In the genomic region with DNA sequence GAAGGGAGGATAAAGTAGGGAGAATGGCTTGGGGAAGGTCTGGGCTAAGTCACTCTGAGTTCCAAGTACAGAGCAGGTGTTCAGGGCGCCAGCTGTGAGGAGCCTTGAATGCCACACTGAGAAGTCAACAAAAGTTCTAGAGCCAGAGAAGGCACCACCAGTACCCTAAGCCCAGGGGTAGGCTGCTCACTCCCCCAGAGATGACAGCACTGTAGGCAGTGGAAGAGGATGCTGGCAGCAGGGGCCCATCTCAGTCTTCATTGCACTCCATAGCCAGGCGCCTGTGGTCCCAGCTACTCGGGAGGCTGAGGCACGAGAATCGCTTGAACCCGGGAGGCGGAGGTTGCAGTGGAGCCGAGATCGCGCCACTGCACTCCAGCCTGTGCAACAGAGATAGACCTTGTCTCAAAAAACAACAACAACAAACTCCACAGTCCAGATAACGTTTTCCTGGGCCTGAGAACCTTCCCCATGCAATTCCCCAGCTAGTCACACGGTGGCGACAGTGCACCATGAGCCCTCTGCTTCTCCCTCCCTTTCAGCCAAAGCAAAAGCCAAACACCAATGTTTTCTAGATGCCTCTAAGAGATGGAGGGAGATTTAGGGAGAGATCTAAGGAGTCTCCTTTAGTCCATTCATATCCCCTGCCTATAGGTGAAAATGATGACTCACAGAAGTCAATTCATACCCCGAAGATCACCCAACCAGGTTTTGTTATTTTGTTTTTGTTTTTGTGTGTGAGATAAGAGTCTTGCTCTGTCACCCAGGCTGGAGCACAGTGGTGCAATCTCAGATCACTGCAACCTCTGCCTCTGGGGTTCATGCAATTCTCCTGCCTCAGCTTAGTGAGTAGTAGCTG, we compare ENCODE assay signal across 8 cellular contexts. TPM values are rescaled to one million over a fixed set of nuclear protein-coding genes. Genes with fewer than 3 reads are reported as not detected.
DNase-seq lines count a peak whose midpoint lies in the region; ATAC-seq, FAIRE-seq and TF ChIP-seq lines count a peak whose summit lies in the region.

No MANE protein-coding gene starts in this region.

- H3K4me2 ChIP-seq in K562 (ENCODE audit: insufficient read depth, low read length) (peak overlapping the region; percentile 2; the same call in 1 of the 2 replicates), smooth muscle cell (no peak overlapping the region)

- H3K4me3 ChIP-seq in K562 (no peak overlapping the region), smooth muscle cell (no peak overlapping the region)

- H3K9me3 ChIP-seq in K562 (replicated peaks; ENCODE audit: control insufficient read depth, insufficient read depth, low read depth, low read length), result no peaks in the 10 kb centered on the region
- H3K9me3 ChIP-seq in smooth muscle cell (replicated peaks; ENCODE audit: low read depth), result no peaks in the 10 kb centered on the region

- in situ Hi-C loops in K562 (cut with MboI), result loop anchor here (5.0 to 25.0 kb wide), 3 partner anchors 341 to 1376 kb away; no protein-coding TSS in a partner anchor

- POLR2A ChIA-PET in K562 (lab: Yijun Ruan, JAX), result interaction anchor here (0.5 to 1.1 kb wide), 12 partner anchors 9 to 452 kb away, joined by 3 to 6 read pairs (median 3); a partner anchor contains a TSS

- DNase-seq in AML-193 (lab: John Stamatoyannopoulos, UW) (peak; percentile 50 to 66), NCI-H146 treated with DMSO at 0.1 percent for 48 hours (lab: John Stamatoyannopoulos, UW; ENCODE audit: unreplicated experiment) (peak; percentile 17), K562 (ENCODE audit: extremely low read depth in 1 of 4, low spot score in 3 of 4) (peak; percentile 79 to 89 (median 84)), hippocampal formation (lab: John Stamatoyannopoulos, UW) (peak; percentile 56 to 81), smooth muscle cell (lab: John Stamatoyannopoulos, UW; ENCODE audit: unreplicated experiment) (peak; percentile 43)

- H4K20me1 ChIP-seq in K562 (replicated peaks; ENCODE audit: control insufficient read depth, insufficient read depth, low read length) (peaks cover 15% of the 10 kb centered on the region), smooth muscle cell (ENCODE audit: low read depth) (no peaks in the 10 kb centered on the region)

- BruUV-seq in K562 (replicated peaks; lab: Mats Ljungman, UMichigan), result no TSS peak

- no peaks in the 10 kb centered on the region for H3K79me2 ChIP-seq in K562 (ENCODE audit: control insufficient read depth, insufficient read depth, low read length)
- no peaks in the 10 kb centered on the region for H3K79me2 ChIP-seq in smooth muscle cell (ENCODE audit: low read depth)

- peak; percentile 95 to 96 for TF ChIP-seq RAD21 in K562 (CRISPR knock-in tag; conservative IDR thresholded peaks at IDR 0.05 in 1 of 2, IDR thresholded peaks at IDR 0.05 in 1 of 2)

- H2AFZ ChIP-seq in K562 (ENCODE audit: low read depth, low read length), result no peak overlapping the region
- H2AFZ ChIP-seq in smooth muscle cell (ENCODE audit: low read depth), result no peak overlapping the region

- H3K4me1 ChIP-seq in K562 (replicated peaks in 1 of 2; ENCODE audit: control insufficient read depth in 2 of 2, insufficient read depth in 2 of 2, low read length in 2 of 2) (peaks cover 15 to 29% of the 10 kb centered on the region in 2 experiments; a peak in 4 of 5 replicates), smooth muscle cell (ENCODE audit: low read depth) (no peaks in the 10 kb centered on the region)

- TF ChIP-seq CTCF in K562 (IDR thresholded peaks at IDR 0.05 in 2 of 3, conservative IDR thresholded peaks at IDR 0.05 in 1 of 3; ENCODE audit: insufficient read depth in 2 of 3, low read depth in 1 of 3, low read length in 3 of 3) (peak; percentile 94 to 99 (median 98)), smooth muscle cell (IDR thresholded peaks at IDR 0.05; ENCODE audit: borderline replicate concordance, insufficient read depth, poor library complexity, severe bottlenecking) (peak; percentile 98)

- FAIRE-seq in TTC549 (lab: Jason Lieb, UNC) (peak; percentile 61), K562 (lab: Jason Lieb, UNC) (peak; percentile 95)

- TF ChIP-seq EP300 in K562 (IDR thresholded peaks at IDR 0.05; ENCODE audit: low read length), result peak; percentile 41; the same call in 1 of the 2 replicates

- peak overlapping the region in 1 of 2 experiments; percentile 21; a peak in 1 of 4 replicates for H3K9ac ChIP-seq in K562 (ENCODE audit: insufficient read depth in 1 of 2, low read depth in 2 of 2, low read length in 2 of 2)
- H3K9ac ChIP-seq in smooth muscle cell (ENCODE audit: low read depth), result no peak overlapping the region

- WGBS in K562 (ENCODE audit: insufficient coverage, low coverage, missing lambda C conversion rate), result 7% methylated on average over 14 of the region's 14 CpGs
- 19% methylated on average over 14 of the region's 14 CpGs for WGBS in smooth muscle cell (ENCODE audit: low lambda C conversion rate)

- no peaks in the 10 kb centered on the region for H3K36me3 ChIP-seq in K562 (ENCODE audit: control insufficient read depth, insufficient read depth, low read length)
- no peaks in the 10 kb centered on the region for H3K36me3 ChIP-seq in smooth muscle cell (ENCODE audit: low read depth)

- TF ChIP-seq POLR2A in K562 (conservative IDR thresholded peaks at IDR 0.05) (no peak), GM18505 (IDR thresholded peaks at IDR 0.05; ENCODE audit: borderline replicate concordance, extremely low read depth, insufficient read depth, insufficient read length) (no peak)

- CTCF ChIA-PET in K562 (lab: Yijun Ruan, JAX; ENCODE audit: low intra/inter-chr PET ratio), result interaction anchor here (0.7 to 2.2 kb wide), 4 partner anchors 42 to 341 kb away, joined by 3 to 9 read pairs (median 4); no protein-coding TSS in a partner anchor

- no peaks in the 10 kb centered on the region for H3K9me1 ChIP-seq in K562 (ENCODE audit: control insufficient read depth, insufficient read depth, low read length)

- ATAC-seq in GM19351 (IDR thresholded peaks at IDR 0.05; ENCODE audit: unreplicated experiment) (peak; percentile 58), K562 (peak; percentile 71), GM18505 (IDR thresholded peaks at IDR 0.05; ENCODE audit: unreplicated experiment) (no peak)

- H3K27me3 ChIP-seq in K562 (ENCODE audit: control insufficient read depth in 2 of 2, insufficient read depth in 2 of 2, low read length in 2 of 2), result no peaks in the 10 kb centered on the region
- H3K27me3 ChIP-seq in smooth muscle cell (ENCODE audit: low read depth), result no peaks in the 10 kb centered on the region

- H3F3A ChIP-seq in smooth muscle cell (ENCODE audit: low read depth), result no peaks in the 10 kb centered on the region

- H3K27ac ChIP-seq in K562 (ENCODE audit: extremely low read depth, low read depth, low read length), result no peak overlapping the region
- no peak overlapping the region for H3K27ac ChIP-seq in smooth muscle cell (ENCODE audit: low read depth)

- intact Hi-C loops in K562 (cut with micrococcal nuclease), result loop anchor here (1.0 to 10.0 kb wide), 6 partner anchors 187 to 341 kb away; a partner anchor contains a TSS

TF ChIP-seq in K562, 482 proteins besides CTCF, POLR2A, EP300 and RAD21 (continues in another document):
- 0 out of 2 replicates have a peak, but pooled peaks have one; percentile 23 for TF ChIP-seq MIER1 (IDR thresholded peaks at IDR 0.05; ENCODE audit: low read depth)
- no peak for TF ChIP-seq EZH2 (IDR thresholded peaks at IDR 0.05; ENCODE audit: borderline replicate concordance, low read depth, low read length)

RNA-seq across cellular contexts. Expression of a gene that starts 19.8 kb away (rescaled TPM):
- total RNA-seq in K562 (2011; cell fraction: chromatin; rRNA removed; ENCODE audit: low replicate concordance), result 86.2 and 191 TPM in 2 replicates
- 42.7 and 55.9 TPM in 2 replicates for total RNA-seq in K562 (2011; cell fraction: nucleolus; rRNA removed)
- 72.0 and 78.1 TPM in 2 replicates for total RNA-seq in K562 (2011; cell fraction: nucleoplasm; rRNA removed)
- 27.7 and 29.5 TPM in 2 replicates for total RNA-seq in K562 (2014; rRNA removed)
- total RNA-seq in K562 (2014; rRNA removed; fragmentation: Illumina TruSeq; extraction: Trizol), result 36.7 and 45.4 TPM in 2 replicates
- 39.1 TPM in 2 replicates for total RNA-seq in K562 (2015; rRNA removed; fragmentation: Illumina TruSeq; extraction: Trizol)
- total RNA-seq in K562 (2021), result 51.0 and 54.3 TPM in 2 replicates
- 13.9 and 15.7 TPM in 2 replicates for polyA plus RNA-seq in K562 (2011; rRNA removed)
- polyA plus RNA-seq in K562 (2011; cell fraction: cytosol; rRNA removed), result 8.4 and 10.3 TPM in 2 replicates
- polyA plus RNA-seq in K562 (2011; cell fraction: nucleus; rRNA removed), result 19.7 and 21.4 TPM in 2 replicates
- polyA plus RNA-seq in K562 (2012), result 16.7 and 20.4 TPM in 2 replicates
- polyA plus RNA-seq in K562 (2014; fragmentation: Illumina TruSeq; extraction: Trizol), result 20.9 and 24.7 TPM in 2 replicates
- 1 to 10 TPM; 3.8 to 5.5 TPM for polyA plus RNA-seq in K562 (2014; fragmentation: Nextera tagmentation; extraction: Ambion mirVana)
- polyA plus RNA-seq in K562 (2014; rRNA removed), result 12.4 and 15.8 TPM in 2 replicates
- polyA minus RNA-seq in K562 (2011; rRNA and poly(A)+ RNA removed), result 50.9 and 58.5 TPM in 2 replicates
- 27.5 and 32.6 TPM in 2 replicates for polyA minus RNA-seq in K562 (2011; cell fraction: cytosol; rRNA and poly(A)+ RNA removed)
- 31.2 and 53.8 TPM in 2 replicates for polyA minus RNA-seq in K562 (2011; cell fraction: nucleus; rRNA and poly(A)+ RNA removed)
- total RNA-seq in smooth muscle cell, result 38.2 and 45.2 TPM in 2 replicates
- polyA plus RNA-seq in smooth muscle cell, result 22.6 and 34.0 TPM in 2 replicates

RNA-seq across cellular contexts. Expression of a gene that starts 27.1 kb away (rescaled TPM):
- 41.6 and 132 TPM in 2 replicates for total RNA-seq in K562 (2011; cell fraction: chromatin; rRNA removed; ENCODE audit: low replicate concordance)
- total RNA-seq in K562 (2011; cell fraction: nucleolus; rRNA removed), result 128 and 136 TPM in 2 replicates
- 69.4 and 76.7 TPM in 2 replicates for total RNA-seq in K562 (2011; cell fraction: nucleoplasm; rRNA removed)
- total RNA-seq in K562 (2014; rRNA removed) (19.1 and 25.8 TPM in 2 replicates), K562 (2014; rRNA removed; fragmentation: Illumina TruSeq; extraction: Trizol) (2.5 and 5.2 TPM in 2 replicates), K562 (2015; rRNA removed; fragmentation: Illumina TruSeq; extraction: Trizol) (7.5 and 7.8 TPM in 2 replicates), K562 (2021) (32.2 and 35.4 TPM in 2 replicates), smooth muscle cell (0.90 and 1.8 TPM in 2 replicates)
- polyA plus RNA-seq in K562 (2011; rRNA removed) (14.8 and 21.0 TPM in 2 replicates), K562 (2014; fragmentation: Illumina TruSeq; extraction: Trizol) (7.0 and 15.9 TPM in 2 replicates), K562 (2014; fragmentation: Nextera tagmentation; extraction: Ambion mirVana) (under 1 TPM; 0.76 to 0.89 TPM), K562 (2014; rRNA removed) (17.9 and 24.9 TPM in 2 replicates), smooth muscle cell (0.63 and 1.1 TPM in 2 replicates)
- polyA plus RNA-seq in K562 (2011; cell fraction: cytosol; rRNA removed), result 21.8 and 41.8 TPM in 2 replicates
- 77.2 and 115 TPM in 2 replicates for polyA plus RNA-seq in K562 (2011; cell fraction: nucleus; rRNA removed)
- polyA plus RNA-seq in K562 (2012), result 11.4 and 14.2 TPM in 2 replicates
- 7.1 and 8.8 TPM in 2 replicates for polyA minus RNA-seq in K562 (2011; rRNA and poly(A)+ RNA removed)
- 19.2 and 19.8 TPM in 2 replicates for polyA minus RNA-seq in K562 (2011; cell fraction: cytosol; rRNA and poly(A)+ RNA removed)
- polyA minus RNA-seq in K562 (2011; cell fraction: nucleus; rRNA and poly(A)+ RNA removed), result 29.4 and 31.4 TPM in 2 replicates

Comparison
In these comparisons a context has a peak if more than half of its experiments do, and no peak if none do; other contexts are left out.
1. DNase-seq: peak in every context shown above with its lines; median percentile 84 in K562; 68 in hippocampal formation; 58 in AML-193; 43 in smooth muscle cell; 17 in NCI-H146 treated with DMSO at 0.1 percent for 48 hours.